Comparison of ENCODE assay signal across 30 cellular contexts in genomic region chr17:3035968-3036280, GRCh38. TPM values are rescaled to one million over a fixed set of nuclear protein-coding genes. Genes with fewer than 3 reads are reported as not detected.
A peak's percentile ranks its signal among the peaks of the same experiment; 100 is the strongest.
DNase-seq lines count a peak whose midpoint lies in the region.
"Had no signal": no experiment of that assay in that cellular context is flagged by ENCODE, and none has a peak within 500 bp of the region (broad histone marks: within the 10 kb centered on the region; RNA-seq: fewer than 3 reads in every experiment).

No MANE protein-coding gene starts in this region.

- H3K4me3 ChIP-seq in SJCRH30, result peak overlapping the region; percentile 24
- H3K4me3 ChIP-seq: GM23338, K562, MG63, PC-9 had no signal

- H3K9me3 ChIP-seq in SJCRH30 (replicated peaks), result no peaks in the 10 kb centered on the region
- H3K9me3 ChIP-seq: BE2C, MG63 had no signal

- no peaks in the 10 kb centered on the region for H3K27me3 ChIP-seq in SJCRH30
- H3K27me3 ChIP-seq: BE2C, MG63 had no signal

- peak; percentile 6 for DNase-seq in activated T-cell treated with anti-CD3 and anti-CD28 coated beads, Interleukin-2, amount 50 U/mL, for 24 hours
- DNase-seq in activated T-cell treated with anti-CD3 and anti-CD28 coated beads for 4 hours (no peak), SJCRH30 (peak; percentile 78 to 88), myocyte (ENCODE audit: low read depth) (peak; percentile 71), GM03348 (ENCODE audit: low spot score) (no peak), epidermal melanocyte (ENCODE audit: insufficient read length, low spot score) (no peak), dermis blood vessel endothelial cell (no peak)
- DNase-seq: 8988T; ACHN; BE2C; CD4-positive, CD25-positive, alpha-beta regulatory T cell; DMS153; DND-41; H9; Kasumi-1; MG63; NCI-H1105 treated with DMSO at 0.1 percent for 48 hours; NCI-H146; NCI-H1930; NCI-H2107; NCI-H524 treated with DMSO at 0.1 percent for 48 hours; NCI-H774; PC-9; Right ventricle myocardium superior had no signal

- H3K27ac ChIP-seq in SJCRH30, result peak overlapping the region; percentile 72
- H3K27ac ChIP-seq: PC-9 had no signal

- no peaks in the 10 kb centered on the region for H3K9me3 Mint-ChIP-seq in activated T-cell treated with anti-CD3 and anti-CD28 coated beads, Interleukin-2, amount 50 U/mL, for 24 hours
- H3K9me3 Mint-ChIP-seq: GM23338, H9 had no signal

- no peaks in the 10 kb centered on the region for H3K36me3 Mint-ChIP-seq in activated T-cell treated with anti-CD3 and anti-CD28 coated beads, Interleukin-2, amount 50 U/mL, for 24 hours (ENCODE audit: low read depth)
- H3K36me3 Mint-ChIP-seq: CD4-positive, CD25-positive, alpha-beta regulatory T cell had no signal

- H3K4me1 Mint-ChIP-seq in activated T-cell treated with anti-CD3 and anti-CD28 coated beads, Interleukin-2, amount 50 U/mL, for 24 hours (ENCODE audit: low read depth), result peaks cover 5% of the 10 kb centered on the region
- H3K4me1 Mint-ChIP-seq: GM23338, H9 had no signal

- H3K36me3 ChIP-seq in SJCRH30, result no peaks in the 10 kb centered on the region
- H3K36me3 ChIP-seq: MG63 had no signal

- peaks cover under 1% of the 10 kb centered on the region for H3K27me3 Mint-ChIP-seq in activated T-cell treated with anti-CD3 and anti-CD28 coated beads, Interleukin-2, amount 50 U/mL, for 24 hours

- H3K27ac Mint-ChIP-seq in activated T-cell treated with anti-CD3 and anti-CD28 coated beads, Interleukin-2, amount 50 U/mL, for 24 hours, result no peak overlapping the region

- peaks cover 23% of the 10 kb centered on the region; the same call in 1 of the 2 replicates for H3K4me1 ChIP-seq in SJCRH30
- H3K4me1 ChIP-seq: BE2C had no signal

- H3K4me3 Mint-ChIP-seq in activated T-cell treated with anti-CD3 and anti-CD28 coated beads, Interleukin-2, amount 50 U/mL, for 24 hours, result no peak overlapping the region
- H3K4me3 Mint-ChIP-seq: CD4-positive, CD25-positive, alpha-beta regulatory T cell; GM23338; H9 had no signal

RNA-seq across cellular contexts. Expression of gene OR1D5, which starts 27.5 kb away (rescaled TPM):
- not detected in 2 replicates for total RNA-seq in SJCRH30 (2014; rRNA removed; shearing (Covaris generic))
- not detected in 2 replicates for total RNA-seq in myocyte
- polyA plus RNA-seq in myocyte (2012), result not detected
- not detected in 2 replicates for total RNA-seq in dermis blood vessel endothelial cell
- total RNA-seq: CD4-positive, CD25-positive, alpha-beta regulatory T cell; GM23338; H9; HepG2; HT1080; K562; PC-9; Right ventricle myocardium superior; RPMI7951; SK-MEL-5 had no signal
- polyA plus RNA-seq: CD4-positive, CD25-positive, alpha-beta regulatory T cell; GM23338; HepG2; K562 had no signal

Comparison
In these comparisons a context has a peak if more than half of its experiments do, and no peak if none do; other contexts are left out.
1. DNase-seq: peak in activated T-cell treated with anti-CD3 and anti-CD28 coated beads, Interleukin-2, amount 50 U/mL, for 24 hours (single experiment), SJCRH30 (2 of 2) and myocyte (single experiment); none in activated T-cell treated with anti-CD3 and anti-CD28 coated beads for 4 hours (single experiment), GM03348 (single experiment), epidermal melanocyte (single experiment) and dermis blood vessel endothelial cell (single experiment).